9 cellular contexts compared by ENCODE assay signal in the genomic region with DNA sequence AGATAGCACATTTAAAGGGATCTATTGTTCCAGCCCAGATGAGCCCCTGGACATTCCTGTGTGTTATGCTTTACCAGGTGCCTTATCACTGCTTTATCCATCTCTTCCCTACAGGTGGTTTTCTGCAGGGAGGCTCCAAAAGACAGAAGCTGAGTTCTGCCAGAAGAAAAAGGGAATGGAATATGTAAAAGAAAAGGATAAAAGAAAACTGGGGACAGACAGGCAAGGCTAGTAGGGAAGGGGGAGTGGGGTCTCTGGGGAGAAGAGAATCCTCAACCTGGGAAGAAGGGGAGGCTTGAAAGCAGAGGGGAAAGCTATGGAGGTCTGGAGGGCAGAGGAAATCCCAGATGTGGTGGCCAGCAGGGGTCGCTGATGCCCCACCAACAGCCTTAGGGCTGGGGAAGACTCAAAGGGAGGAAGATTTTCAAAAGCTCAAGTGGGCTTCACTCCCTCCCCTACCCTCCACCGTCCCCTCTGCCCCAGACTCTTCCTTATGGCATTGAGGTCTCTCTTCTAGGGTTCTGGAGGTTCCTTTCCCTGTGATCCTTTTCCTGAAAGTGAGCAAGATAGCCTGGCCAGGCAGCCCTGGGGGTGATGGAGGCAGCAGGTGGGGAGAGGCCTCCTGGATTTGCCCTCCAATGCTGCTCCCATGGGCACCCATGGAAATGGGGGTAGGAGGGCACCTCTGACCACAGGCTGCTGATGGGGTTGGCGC.
DNase-seq lines count a peak whose midpoint lies in the region; ATAC-seq, FAIRE-seq and TF ChIP-seq lines count a peak whose summit lies in the region.
"Had no signal": no experiment of that assay in that cellular context is flagged by ENCODE, and none has a peak within 500 bp of the region (broad histone marks: within the 10 kb centered on the region; RNA-seq: fewer than 3 reads in every experiment).

No MANE protein-coding gene starts in this region.

- H3K4me3 ChIP-seq in DOHH2 (ENCODE audit: low read length) = no peak overlapping the region
- H3K4me3 ChIP-seq in colonic mucosa = no peak overlapping the region
- H3K4me3 ChIP-seq in HepG2 (replicated peaks in 1 of 3; ENCODE audit: insufficient read depth in 1 of 3, low read depth in 2 of 3, low read length in 3 of 3) = no peak overlapping the region

- FAIRE-seq in H54 (lab: Jason Lieb, UNC) (no peak), HepG2 (lab: Jason Lieb, UNC) (peak; percentile 97)

- TF ChIP-seq RAD21 in HepG2 (CRISPR knock-in tag; IDR thresholded peaks at IDR 0.05) = peak; percentile 98

- CTCF ChIA-PET in HepG2 (lab: Yijun Ruan, JAX; ENCODE audit: low intra/inter-chr PET ratio, low total read pairs) = interaction anchor here (1.2 to 5.5 kb wide), 7 partner anchors 9 to 220 kb away, joined by 3 to 119 read pairs (median 5); no protein-coding TSS in a partner anchor

- H3K9me3 Mint-ChIP-seq in activated CD4-positive, alpha-beta T cell treated with anti-CD3 and anti-CD28 coated beads, Interleukin-2, amount 10 ng/mL, durations not matched to agents 24 days and 14 days = no peaks in the 10 kb centered on the region

- no peaks in the 10 kb centered on the region for H3K79me2 ChIP-seq in DOHH2 (ENCODE audit: control insufficient read depth, low read length)
- H3K79me2 ChIP-seq in HepG2 (ENCODE audit: insufficient read depth, low read length) = no peaks in the 10 kb centered on the region

- H4K20me1 ChIP-seq in DOHH2 (ENCODE audit: control insufficient read depth, insufficient read depth, low read depth, low read length) = no peaks in the 10 kb centered on the region
- H4K20me1 ChIP-seq in HepG2 (ENCODE audit: insufficient read depth, low read length) = no peaks in the 10 kb centered on the region

- TF ChIP-seq POLR2A in H54 (IDR thresholded peaks at IDR 0.05; ENCODE audit: low read depth, low read length) (no peak), HepG2 (IDR thresholded peaks at IDR 0.05; ENCODE audit: insufficient read depth in 1 of 2, low read depth in 2 of 2, low read length in 2 of 2) (no peak)

- DNase-seq in H54 (ENCODE audit: insufficient read length, low spot score) = peak; percentile 42
- DNase-seq in NCI-H2196 (lab: John Stamatoyannopoulos, UW; ENCODE audit: unreplicated experiment) = peak; percentile 66
- peak; percentile 90 for DNase-seq in activated CD4-positive, alpha-beta T cell treated with anti-CD3 and anti-CD28 coated beads, Interleukin-2, amount 10 ng/mL, durations not matched to agents 24 days and 14 days
- peak; percentile 84 for DNase-seq in colonic mucosa
- peak; percentile 59 for DNase-seq in HepG2 (ENCODE audit: low spot score)
- DNase-seq in stimulated activated CD4-positive, alpha-beta T cell treated with anti-CD3 and anti-CD28 coated beads, TNF-alpha, amount 100 ng/mL, for 24 hours (ENCODE audit: low read depth in 3 of 3) = peak; percentile 38 to 67 (median 55)

- H3K27ac Mint-ChIP-seq in activated CD4-positive, alpha-beta T cell treated with anti-CD3 and anti-CD28 coated beads, Interleukin-2, amount 10 ng/mL, durations not matched to agents 24 days and 14 days = no peak overlapping the region

- BruUV-seq in HepG2 (replicated peaks; lab: Mats Ljungman, UMichigan) = no TSS peak

- no peaks in the 10 kb centered on the region for H3K36me3 Mint-ChIP-seq in activated CD4-positive, alpha-beta T cell treated with anti-CD3 and anti-CD28 coated beads, Interleukin-2, amount 10 ng/mL, durations not matched to agents 24 days and 14 days (ENCODE audit: low read depth)

- in situ Hi-C loops in HepG2 (cut with HindIII; ENCODE audit: extremely low pct_ligation_motif_present, low pct_unique_long_range_greater_than_20kb) = loop anchor here (5.0 to 25.0 kb wide), 4 partner anchors 213 to 793 kb away; a partner anchor contains a TSS

- H3K9ac ChIP-seq in colonic mucosa (ENCODE audit: low read depth in 2 of 2, low read length in 2 of 2) (no peak overlapping the region), HepG2 (ENCODE audit: insufficient read depth, low read depth, low read length) (no peak overlapping the region)

- peak; percentile 79 for TF ChIP-seq CTCF in DOHH2 (IDR thresholded peaks at IDR 0.05; ENCODE audit: low read depth, low read length, poor library complexity, severe bottlenecking)
- peak; percentile 75 for TF ChIP-seq CTCF in colonic mucosa (IDR thresholded peaks at IDR 0.05)
- peak; percentile 94 for TF ChIP-seq CTCF in HepG2 (CRISPR knock-in tag; IDR thresholded peaks at IDR 0.05)

- H2AFZ ChIP-seq in HepG2 (ENCODE audit: low read length) = no peak overlapping the region

- TF ChIP-seq EP300 in HepG2 (IDR thresholded peaks at IDR 0.05; ENCODE audit: low read depth in 2 of 2, low read length in 2 of 2) (no peak), HepG2 (CRISPR knock-in tag; IDR thresholded peaks at IDR 0.05; ENCODE audit: borderline replicate concordance) (no peak)

- peaks cover 7% of the 10 kb centered on the region for H3K4me1 Mint-ChIP-seq in activated CD4-positive, alpha-beta T cell treated with anti-CD3 and anti-CD28 coated beads, Interleukin-2, amount 10 ng/mL, durations not matched to agents 24 days and 14 days

- no peaks in the 10 kb centered on the region for H3F3A ChIP-seq in DOHH2 (ENCODE audit: control insufficient read depth, insufficient read depth)

- H3K36me3 ChIP-seq in DOHH2 (ENCODE audit: control insufficient read depth, low read length) = no peaks in the 10 kb centered on the region
- no peaks in the 10 kb centered on the region for H3K36me3 ChIP-seq in colonic mucosa
- no peaks in the 10 kb centered on the region for H3K36me3 ChIP-seq in HepG2 (replicated peaks in 1 of 2; ENCODE audit: control insufficient read depth in 1 of 2, insufficient read depth in 2 of 2, low read length in 2 of 2)

- peaks cover 21% of the 10 kb centered on the region for H3K27me3 Mint-ChIP-seq in activated CD4-positive, alpha-beta T cell treated with anti-CD3 and anti-CD28 coated beads, Interleukin-2, amount 10 ng/mL, durations not matched to agents 24 days and 14 days

- intact Hi-C loops in activated CD4-positive, alpha-beta T cell treated with anti-CD3 and anti-CD28 coated beads, Interleukin-2, amount 10 ng/mL, durations not matched to agents 24 days and 14 days (cut with micrococcal nuclease) = loop anchor here (1.0 kb wide), 1 partner anchor 217 kb away; no protein-coding TSS in a partner anchor
- intact Hi-C loops in colonic mucosa (cut with DNase I) (loop anchor here (2.0 kb wide), 1 partner anchor 215 kb away; no protein-coding TSS in a partner anchor), HepG2 (cut with micrococcal nuclease; ENCODE audit: unreplicated experiment) (loop anchor here (1.0 to 5.0 kb wide), 3 partner anchors 17 to 368 kb away; no protein-coding TSS in a partner anchor)

- no peak overlapping the region for H3K4me3 Mint-ChIP-seq in activated CD4-positive, alpha-beta T cell treated with anti-CD3 and anti-CD28 coated beads, Interleukin-2, amount 10 ng/mL, durations not matched to agents 24 days and 14 days

- H3K4me2 ChIP-seq in DOHH2 (ENCODE audit: low read length) (no peak overlapping the region), HepG2 (ENCODE audit: low read depth, low read length) (no peak overlapping the region)

- H3K4me1 ChIP-seq in DOHH2 (ENCODE audit: control insufficient read depth, low read length) (no peaks in the 10 kb centered on the region), colonic mucosa (no peaks in the 10 kb centered on the region), HepG2 (ENCODE audit: insufficient read depth, low read length) (peaks cover 24% of the 10 kb centered on the region)

- H3K9me2 ChIP-seq in DOHH2 (replicated peaks; ENCODE audit: control insufficient read depth, low read length) = no peaks in the 10 kb centered on the region

- no peaks in the 10 kb centered on the region for H3K9me3 ChIP-seq in DOHH2 (ENCODE audit: control insufficient read depth, insufficient read depth, low read length)
- no peaks in the 10 kb centered on the region for H3K9me3 ChIP-seq in colonic mucosa
- no peaks in the 10 kb centered on the region for H3K9me3 ChIP-seq in HepG2 (ENCODE audit: low read length)

- ATAC-seq in HepG2 (peak; percentile 95), HG02973 (IDR thresholded peaks at IDR 0.05; ENCODE audit: unreplicated experiment) (no peak)

- H3K27ac ChIP-seq in DOHH2 (ENCODE audit: low read depth, low read length) = no peak overlapping the region
- H3K27ac ChIP-seq in colonic mucosa = no peak overlapping the region
- H3K27ac ChIP-seq in HepG2 (ENCODE audit: extremely low read length, insufficient read depth, low read length) = no peak overlapping the region
- H3K27ac ChIP-seq: epithelial cell of prostate had no signal

- POLR2A ChIA-PET in HepG2 (lab: Yijun Ruan, JAX) = interaction anchor here (0.6 to 1.7 kb wide), 5 partner anchors 94 to 222 kb away, joined by 3 to 10 read pairs (median 5); a partner anchor contains a TSS

- H3K27me3 ChIP-seq in DOHH2 (ENCODE audit: control insufficient read depth, low read length) (peaks cover 6% of the 10 kb centered on the region; the same call in 1 of the 2 replicates), colonic mucosa (no peaks in the 10 kb centered on the region), HepG2 (ENCODE audit: control insufficient read depth in 1 of 2, insufficient read depth in 2 of 2, low read length in 2 of 2) (peaks cover 2 to 30% of the 10 kb centered on the region in 2 experiments; a peak in 2 of 5 replicates)

- 19% methylated on average over 3 of the region's 3 CpGs for WGBS in HepG2 (ENCODE audit: low lambda C conversion rate)

TF ChIP-seq in HepG2, 621 proteins besides CTCF, POLR2A, EP300 and RAD21 (continues in another document):
- TF ChIP-seq ZNF460 (CRISPR knock-in tag; IDR thresholded peaks at IDR 0.05; ENCODE audit: borderline replicate concordance) = no peak
- no peak for TF ChIP-seq HES4 (CRISPR knock-in tag; IDR thresholded peaks at IDR 0.05; ENCODE audit: borderline replicate concordance)
- TF ChIP-seq ZNF335 (CRISPR knock-in tag; IDR thresholded peaks at IDR 0.05) = 0 out of 2 replicates have a peak, but pooled peaks have one; percentile 62
- TF ChIP-seq ZNF329 (CRISPR knock-in tag; IDR thresholded peaks at IDR 0.05; ENCODE audit: low read depth) = no peak
- TF ChIP-seq YY1 (IDR thresholded peaks at IDR 0.05; ENCODE audit: insufficient read depth, insufficient replicate concordance, low read depth, low read length) = peak; percentile 57
- 0 out of 2 replicates have a peak, but pooled peaks have one; percentile 15 for TF ChIP-seq ZNF598 (CRISPR knock-in tag; IDR thresholded peaks at IDR 0.05; ENCODE audit: borderline replicate concordance)
- TF ChIP-seq SSRP1 (CRISPR knock-in tag; IDR thresholded peaks at IDR 0.05) = 0 out of 2 replicates have a peak, but pooled peaks have one; percentile 60
- TF ChIP-seq ONECUT2 (CRISPR knock-in tag; IDR thresholded peaks at IDR 0.05) = no peak
- no peak; the same call in 1 of the 2 replicates for TF ChIP-seq SIX1 (CRISPR knock-in tag; IDR thresholded peaks at IDR 0.05; ENCODE audit: borderline replicate concordance)
- no peak for TF ChIP-seq ZEB1 (IDR thresholded peaks at IDR 0.05; ENCODE audit: insufficient replicate concordance, low read depth)
- peak; percentile 33; the same call in 1 of the 2 replicates for TF ChIP-seq GATAD2A (CRISPR knock-in tag; IDR thresholded peaks at IDR 0.05)
- TF ChIP-seq ZNF607 (CRISPR knock-in tag; IDR thresholded peaks at IDR 0.05; ENCODE audit: borderline replicate concordance) = 0 out of 2 replicates have a peak, but pooled peaks have one; percentile 29
